20 cellular contexts compared by ENCODE assay signal in the genomic region with DNA sequence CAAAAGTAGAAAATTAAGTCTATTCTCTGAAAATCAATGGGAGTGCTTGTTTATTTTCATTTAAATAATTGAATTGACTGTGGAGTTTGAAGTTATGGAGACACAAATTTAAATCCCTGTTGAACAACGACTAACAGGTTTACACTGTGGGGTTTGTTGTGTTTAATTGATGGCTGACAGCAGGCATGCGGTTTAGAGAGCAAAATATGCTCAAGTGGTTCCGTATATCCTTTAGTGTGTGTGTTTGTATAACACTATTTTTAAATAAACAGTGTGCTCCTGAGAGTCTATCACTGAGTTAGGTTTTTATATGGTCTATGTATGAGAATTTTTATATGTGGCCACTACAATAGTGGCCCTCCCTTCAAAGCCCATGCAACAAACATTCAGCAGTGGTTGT.
A peak's percentile ranks its signal among the peaks of the same experiment; 100 is the strongest.
DNase-seq lines count a peak whose midpoint lies in the region; ATAC-seq and TF ChIP-seq lines count a peak whose summit lies in the region.
"Had no signal": no experiment of that assay in that cellular context is flagged by ENCODE, and none has a peak within 500 bp of the region (broad histone marks: within the 10 kb centered on the region; RNA-seq: fewer than 3 reads in every experiment).

No MANE protein-coding gene starts in this region.

- no peak overlapping the region for H2BK20ac ChIP-seq in IMR-90 (ENCODE audit: low read depth, low read length)

- no peak overlapping the region for H3K4me2 ChIP-seq in IMR-90 (ENCODE audit: low read depth, low read length)
- H3K4me2 ChIP-seq: BLaER1 treated with 17β-estradiol and CSF1 and Interleukin-3, amounts not matched to agents 10 nM and 100 nM had no signal

- in situ Hi-C loops in Caki2 (cut with HindIII; ENCODE audit: low pct_unique_long_range_greater_than_20kb, low sequenced_read_pairs) (no loop called here), IMR-90 (cut with MboI; ENCODE audit: low sequenced_read_pairs) (no loop called here), astrocyte of the spinal cord (cut with HindIII; ENCODE audit: low sequenced_read_pairs) (no loop called here)

- no TSS peak for BruUV-seq in IMR-90 (replicated peaks; lab: Mats Ljungman, UMichigan)

- H3K9me3 ChIP-seq in IMR-90 (ENCODE audit: control insufficient read depth, insufficient read depth, low read length) = no peaks in the 10 kb centered on the region
- H3K9me3 ChIP-seq: BLaER1 treated with 17β-estradiol and CSF1 and Interleukin-3, amounts not matched to agents 10 nM and 100 nM; Caco-2; MG63 had no signal

- no peak overlapping the region for H2BK5ac ChIP-seq in IMR-90 (ENCODE audit: low read depth, low read length, poor library complexity, severe bottlenecking)

- H2AFZ ChIP-seq in IMR-90 (replicated peaks; ENCODE audit: low read length, poor library complexity) = no peak overlapping the region

- CTCF ChIA-PET in IMR-90 (lab: Yijun Ruan, JAX) = no interaction called here

- no peaks in the 10 kb centered on the region for H3K79me1 ChIP-seq in IMR-90 (ENCODE audit: low read depth in 1 of 2, low read length in 2 of 2)

- H3K4me3 ChIP-seq in IMR-90 (ENCODE audit: insufficient read depth, low read depth, low read length) (no peak overlapping the region), astrocyte of the spinal cord (ENCODE audit: low read depth, low read length) (no peak overlapping the region)
- H3K4me3 ChIP-seq: BLaER1 treated with 17β-estradiol and CSF1 and Interleukin-3, amounts not matched to agents 10 nM and 100 nM; MG63; SJSA1 had no signal

- no peak overlapping the region for H4K8ac ChIP-seq in IMR-90 (ENCODE audit: low read depth in 2 of 2, low read length in 2 of 2)

- H2BK120ac ChIP-seq in IMR-90 (ENCODE audit: low read depth, low read length) = no peak overlapping the region

- no CpG with 5 or more reads among the region's 3 CpGs for WGBS in IMR-90 (ENCODE audit: extremely low coverage in 2 of 2, insufficient read length in 1 of 2), 2 experiments

- H3K14ac ChIP-seq in IMR-90 (replicated peaks; ENCODE audit: low read depth, low read length) = no peak overlapping the region

- no peak overlapping the region for H2BK15ac ChIP-seq in IMR-90 (ENCODE audit: low read depth, low read length)

- H4K91ac ChIP-seq in IMR-90 (ENCODE audit: insufficient read depth, low read depth, low read length) = no peak overlapping the region

- H3K9me1 ChIP-seq in IMR-90 (ENCODE audit: insufficient read depth, low read length) = no peaks in the 10 kb centered on the region

- no peaks in the 10 kb centered on the region; the same call in 1 of the 2 replicates for H3K4me1 ChIP-seq in IMR-90 (ENCODE audit: control insufficient read depth, insufficient read depth, low read length)
- H3K4me1 ChIP-seq: BLaER1 treated with 17β-estradiol and CSF1 and Interleukin-3, amounts not matched to agents 10 nM and 100 nM; Caco-2 had no signal

- POLR2A ChIA-PET in IMR-90 (lab: Charles Lee; ENCODE audit: unreplicated experiment) = no interaction called here

- no peak for TF ChIP-seq RAD21 in IMR-90 (IDR thresholded peaks at IDR 0.05; ENCODE audit: low read length)

- no peaks in the 10 kb centered on the region for H4K20me1 ChIP-seq in IMR-90 (ENCODE audit: insufficient read depth, low read length)
- H4K20me1 ChIP-seq: BLaER1 treated with 17β-estradiol and CSF1 and Interleukin-3, amounts not matched to agents 10 nM and 100 nM had no signal

- no peaks in the 10 kb centered on the region for H3K27me3 ChIP-seq in IMR-90 (ENCODE audit: control insufficient read depth, insufficient read depth, low read length)
- H3K27me3 ChIP-seq: BLaER1 treated with 17β-estradiol and CSF1 and Interleukin-3, amounts not matched to agents 10 nM and 100 nM; MG63 had no signal

- TF ChIP-seq CTCF in IMR-90 (conservative IDR thresholded peaks at IDR 0.05; ENCODE audit: low read depth, low read length) = no peak
- no peak for TF ChIP-seq CTCF in astrocyte of the spinal cord (IDR thresholded peaks at IDR 0.05; ENCODE audit: low read depth, low read length)

- H3K56ac ChIP-seq in IMR-90 (ENCODE audit: extremely low read depth, insufficient read depth, low read length) = no peak overlapping the region

- H3K23ac ChIP-seq in IMR-90 (ENCODE audit: low read depth, low read length) = no peak overlapping the region

- no peak overlapping the region for H3K18ac ChIP-seq in IMR-90 (ENCODE audit: low read depth, low read length)

- no peaks in the 10 kb centered on the region for H3K36me3 ChIP-seq in IMR-90 (ENCODE audit: control insufficient read depth, insufficient read depth, low read length)
- H3K36me3 ChIP-seq: BLaER1 treated with 17β-estradiol and CSF1 and Interleukin-3, amounts not matched to agents 10 nM and 100 nM; MG63; SJSA1 had no signal

- H2AK5ac ChIP-seq in IMR-90 (ENCODE audit: low read depth, low read length) = no peak overlapping the region

- ATAC-seq in IMR-90 (ENCODE audit: low read depth) (peak; percentile 62), GM21423 (IDR thresholded peaks at IDR 0.05; ENCODE audit: unreplicated experiment) (no peak)
- ATAC-seq: HCT116 had no signal

- no peak overlapping the region for H4K5ac ChIP-seq in IMR-90 (ENCODE audit: low read depth, low read length)

- no peak overlapping the region for H3K4ac ChIP-seq in IMR-90 (ENCODE audit: low read depth, low read length)

- dilution Hi-C loops in IMR-90 (cut with HindIII; ENCODE audit: low sequenced_read_pairs, unreplicated experiment) = no loop called here

- no peak overlapping the region for H3K9ac ChIP-seq in IMR-90 (ENCODE audit: low read depth, low read length)
- H3K9ac ChIP-seq: BLaER1 treated with 17β-estradiol and CSF1 and Interleukin-3, amounts not matched to agents 10 nM and 100 nM had no signal

- intact Hi-C loops in IMR-90 (cut with micrococcal nuclease) = no loop called here

- H3K27ac ChIP-seq in IMR-90 (ENCODE audit: insufficient read depth, low read length) = no peak overlapping the region
- H3K27ac ChIP-seq: BLaER1 treated with 17β-estradiol and CSF1 and Interleukin-3, amounts not matched to agents 10 nM and 100 nM; SJSA1 had no signal

- H2AK9ac ChIP-seq in IMR-90 (replicated peaks; ENCODE audit: low read depth, low read length, poor library complexity) = no peak overlapping the region

- no peak for TF ChIP-seq POLR2A in IMR-90 (IDR thresholded peaks at IDR 0.05; ENCODE audit: low read depth, low read length)

- DNase-seq in DMS53 (lab: John Stamatoyannopoulos, UW) (peak; percentile 0), DMS53 treated with DMSO at 0.1 percent for 48 hours (lab: John Stamatoyannopoulos, UW; ENCODE audit: unreplicated experiment) (no peak), Caki2 (ENCODE audit: low read depth) (peak; percentile 13), IMR-90 (peak; percentile 16), astrocyte of the spinal cord (ENCODE audit: low read depth, low spot score) (peak; percentile 10)
- no peak for DNase-seq in activated effector memory CD4-positive, alpha-beta T cell treated with anti-CD3 and anti-CD28 coated beads, Interleukin-2, amount 50 U/mL, for 16 hours
- DNase-seq in stimulated activated CD4-positive, alpha-beta T cell treated with anti-CD3 and anti-CD28 coated beads, Interleukin-12 subunit alpha, Interleukin-12 subunit beta, amount 100 ng/mL, for 4 hours = no peak
- DNase-seq: 8988T; Caco-2; CD4-positive, alpha-beta memory T cell; GOT3; MG63; NCI-H146; NCI-H510A; OCI-M1; T-helper 1 cell had no signal

TF ChIP-seq in IMR-90, 13 proteins besides CTCF, POLR2A, EP300 and RAD21:
- TF ChIP-seq MAFK (IDR thresholded peaks at IDR 0.05; ENCODE audit: low read depth, low read length) (no peak), NFE2L2 (IDR thresholded peaks at IDR 0.05; ENCODE audit: low read depth, low read length) (no peak), ELK1 (IDR thresholded peaks at IDR 0.05; ENCODE audit: borderline replicate concordance, low read depth, low read length) (no peak), CHD1 (IDR thresholded peaks at IDR 0.05; ENCODE audit: low read depth, low read length) (no peak)

Comparison
In these comparisons a context has a peak if more than half of its experiments do, and no peak if none do; other contexts are left out.
1. DNase-seq: peak in DMS53 (single experiment), Caki2 (single experiment), IMR-90 (single experiment) and astrocyte of the spinal cord (single experiment); none in DMS53 treated with DMSO at 0.1 percent for 48 hours (single experiment), activated effector memory CD4-positive, alpha-beta T cell treated with anti-CD3 and anti-CD28 coated beads, Interleukin-2, amount 50 U/mL, for 16 hours (single experiment) and stimulated activated CD4-positive, alpha-beta T cell treated with anti-CD3 and anti-CD28 coated beads, Interleukin-12 subunit alpha, Interleukin-12 subunit beta, amount 100 ng/mL, for 4 hours (single experiment).